In the genomic region with DNA sequence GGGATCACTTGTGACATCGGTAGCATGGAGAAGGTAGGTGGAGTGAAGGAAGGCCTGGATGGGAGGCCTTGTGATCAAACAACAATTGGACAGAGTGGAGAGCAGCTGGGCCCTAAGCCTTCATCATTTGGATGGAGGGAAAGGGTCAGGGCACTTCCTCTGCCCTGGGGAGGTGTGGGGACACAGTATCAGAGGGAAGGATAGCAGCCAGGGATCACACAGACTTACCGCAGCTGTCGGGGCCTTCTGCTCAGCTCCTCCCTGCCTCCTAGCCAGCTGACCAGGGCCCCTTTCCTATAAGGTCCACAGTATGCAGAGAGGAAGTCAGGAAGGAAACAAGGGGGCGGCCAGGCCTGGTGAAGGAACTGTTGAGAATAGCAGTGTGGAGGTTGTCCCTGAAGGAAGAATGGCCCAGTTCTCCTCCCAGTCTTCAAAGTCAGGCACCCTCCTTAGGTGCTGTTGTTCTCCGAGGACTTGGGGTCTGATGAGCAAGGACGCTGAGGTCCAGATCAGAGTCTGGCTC, we compare ENCODE assay signal across 2 cellular contexts.
TF ChIP-seq lines count a peak whose summit lies in the region.

No MANE protein-coding gene starts in this region.

TF ChIP-seq in HCT116, 20 proteins besides CTCF, POLR2A, EP300 and RAD21 (continued from another document):
- TF ChIP-seq ZNF274 (IDR thresholded peaks at IDR 0.05; ENCODE audit: low read depth, low read length) (no peak), ZFX (IDR thresholded peaks at IDR 0.05) (no peak), YY1 (IDR thresholded peaks at IDR 0.05; ENCODE audit: extremely low read depth, insufficient replicate concordance, low read depth, low read length) (no peak), CBX3 (IDR thresholded peaks at IDR 0.05; ENCODE audit: low read depth) (no peak), EZH2phosphoT487 (IDR thresholded peaks at IDR 0.05; ENCODE audit: borderline replicate concordance) (no peak), FOSL1 (IDR thresholded peaks at IDR 0.05; ENCODE audit: low read depth) (no peak), SRF (IDR thresholded peaks at IDR 0.05; ENCODE audit: low read depth) (no peak)

TF ChIP-seq in endothelial cell of umbilical vein, 7 proteins besides CTCF, POLR2A, EP300 and RAD21:
- no peak for TF ChIP-seq GATA2 (IDR thresholded peaks at IDR 0.05; ENCODE audit: insufficient read depth, insufficient read length, low read depth, low read length)
- no peak for TF ChIP-seq EZH2 (IDR thresholded peaks at IDR 0.05; ENCODE audit: borderline replicate concordance, low read depth, low read length, severe bottlenecking)
- TF ChIP-seq FOS (IDR thresholded peaks at IDR 0.05; ENCODE audit: borderline replicate concordance, insufficient read depth, low read length), result no peak
- no peak for TF ChIP-seq MYC (IDR thresholded peaks at IDR 0.05; ENCODE audit: low read depth, low read length)
- no peak for TF ChIP-seq POLR2AphosphoS5 (IDR thresholded peaks at IDR 0.05; ENCODE audit: insufficient read depth, low read depth, low read length)
- no peak for TF ChIP-seq JUN (IDR thresholded peaks at IDR 0.05; ENCODE audit: borderline replicate concordance, insufficient read depth, insufficient read length, low read depth)
- no peak for TF ChIP-seq MAX (IDR thresholded peaks at IDR 0.05; ENCODE audit: insufficient read depth, insufficient read length)
